ENCODE assay signal across 1 cellular context in the genomic region with DNA sequence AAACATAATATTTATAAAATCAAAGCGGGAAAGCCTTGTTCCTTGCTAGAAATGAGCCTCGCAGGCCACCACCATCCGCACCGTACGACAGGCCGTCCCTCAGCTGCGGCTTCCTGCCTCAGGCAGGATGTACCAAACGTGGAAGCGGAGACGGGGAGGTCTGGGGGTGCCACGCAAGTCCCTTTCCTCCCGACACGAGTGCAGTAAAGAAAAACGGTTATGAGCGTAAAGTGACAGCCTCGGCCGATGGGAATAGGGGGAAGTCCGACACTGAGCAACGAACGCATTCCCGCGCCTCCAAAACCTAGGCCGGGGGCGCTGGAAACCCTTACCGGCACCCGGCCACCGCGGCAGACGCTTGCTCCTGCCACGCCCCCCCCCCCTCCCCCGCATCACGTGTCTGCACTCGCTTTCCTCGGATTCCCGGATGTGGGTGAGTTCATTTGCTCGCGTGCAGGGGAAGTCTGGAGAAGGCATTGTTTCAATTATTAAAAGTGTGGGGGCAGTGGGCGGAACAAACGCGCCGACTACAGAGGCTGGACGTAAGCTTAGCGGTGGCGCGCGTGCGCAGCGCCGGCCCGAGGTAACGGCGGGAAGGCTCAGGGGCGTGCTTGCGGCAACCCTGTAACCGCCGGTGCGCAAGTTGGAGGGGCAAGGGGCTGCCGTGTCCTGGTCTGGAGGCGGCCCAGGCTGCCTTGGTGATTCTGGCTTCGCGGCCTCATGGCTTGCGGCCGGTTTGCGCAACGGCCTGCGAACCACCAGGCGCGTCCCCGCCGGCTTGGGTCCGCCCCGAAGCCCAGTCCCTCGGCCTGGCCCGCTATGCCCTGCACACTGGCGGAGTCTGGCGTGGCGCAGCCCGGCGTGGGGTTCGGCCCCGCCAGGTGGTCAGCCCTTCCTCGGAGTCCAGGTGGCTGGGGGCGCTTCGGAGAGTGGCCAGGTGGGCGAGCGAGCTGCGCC.
TF ChIP-seq lines count a peak whose summit lies in the region.

A gene with protein sequence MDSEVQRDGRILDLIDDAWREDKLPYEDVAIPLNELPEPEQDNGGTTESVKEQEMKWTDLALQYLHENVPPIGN (minus strand): TSS at position 366 of the 957 bp plus-strand sequence. CDS start 3,081 bp downstream, outside the sequence.
A gene (plus strand): TSS at position 438 of the 957 bp plus-strand sequence. CDS start 9,264 bp downstream, outside the sequence.

TF ChIP-seq in HepG2, 621 proteins besides CTCF, POLR2A, EP300 and RAD21 (continued from another document and continues in another):
- TF ChIP-seq, protein P1, sequence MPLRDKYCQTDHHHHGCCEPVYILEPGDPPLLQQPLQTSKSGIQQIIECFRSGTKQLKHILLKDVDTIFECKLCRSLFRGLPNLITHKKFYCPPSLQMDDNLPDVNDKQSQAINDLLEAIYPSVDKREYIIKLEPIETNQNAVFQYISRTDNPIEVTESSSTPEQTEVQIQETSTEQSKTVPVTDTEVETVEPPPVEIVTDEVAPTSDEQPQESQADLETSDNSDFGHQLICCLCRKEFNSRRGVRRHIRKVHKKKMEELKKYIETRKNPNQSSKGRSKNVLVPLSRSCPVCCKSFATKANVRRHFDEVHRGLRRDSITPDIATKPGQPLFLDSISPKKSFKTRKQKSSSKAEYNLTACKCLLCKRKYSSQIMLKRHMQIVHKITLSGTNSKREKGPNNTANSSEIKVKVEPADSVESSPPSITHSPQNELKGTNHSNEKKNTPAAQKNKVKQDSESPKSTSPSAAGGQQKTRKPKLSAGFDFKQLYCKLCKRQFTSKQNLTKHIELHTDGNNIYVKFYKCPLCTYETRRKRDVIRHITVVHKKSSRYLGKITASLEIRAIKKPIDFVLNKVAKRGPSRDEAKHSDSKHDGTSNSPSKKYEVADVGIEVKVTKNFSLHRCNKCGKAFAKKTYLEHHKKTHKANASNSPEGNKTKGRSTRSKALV (CRISPR knock-in tag; IDR thresholded peaks at IDR 0.05) = peak; percentile 13; the same call in 1 of the 2 replicates
- TF ChIP-seq, protein P2, sequence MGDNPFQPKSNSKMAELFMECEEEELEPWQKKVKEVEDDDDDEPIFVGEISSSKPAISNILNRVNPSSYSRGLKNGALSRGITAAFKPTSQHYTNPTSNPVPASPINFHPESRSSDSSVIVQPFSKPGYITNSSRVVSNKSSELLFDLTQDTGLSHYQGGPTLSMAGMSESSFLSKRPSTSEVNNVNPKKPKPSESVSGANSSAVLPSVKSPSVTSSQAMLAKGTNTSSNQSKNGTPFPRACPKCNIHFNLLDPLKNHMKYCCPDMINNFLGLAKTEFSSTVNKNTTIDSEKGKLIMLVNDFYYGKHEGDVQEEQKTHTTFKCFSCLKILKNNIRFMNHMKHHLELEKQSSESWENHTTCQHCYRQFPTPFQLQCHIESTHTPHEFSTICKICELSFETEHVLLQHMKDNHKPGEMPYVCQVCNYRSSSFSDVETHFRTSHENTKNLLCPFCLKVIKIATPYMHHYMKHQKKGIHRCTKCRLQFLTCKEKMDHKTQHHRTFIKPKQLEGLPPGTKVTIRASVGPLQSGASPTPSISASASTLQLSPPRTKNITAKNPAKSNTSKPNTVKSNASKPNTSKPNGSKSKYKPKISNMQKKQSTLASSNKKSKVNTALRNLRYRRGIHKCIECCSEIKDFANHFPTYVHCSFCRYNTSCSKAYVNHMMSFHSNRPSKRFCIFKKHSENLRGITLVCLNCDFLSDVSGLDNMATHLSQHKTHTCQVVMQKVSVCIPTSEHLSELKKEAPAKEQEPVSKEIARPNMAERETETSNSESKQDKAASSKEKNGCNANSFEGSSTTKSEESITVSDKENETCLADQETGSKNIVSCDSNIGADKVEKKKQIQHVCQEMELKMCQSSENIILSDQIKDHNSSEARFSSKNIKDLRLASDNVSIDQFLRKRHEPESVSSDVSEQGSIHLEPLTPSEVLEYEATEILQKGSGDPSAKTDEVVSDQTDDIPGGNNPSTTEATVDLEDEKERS (CRISPR knock-in tag; IDR thresholded peaks at IDR 0.05) = peak; percentile 62; the same call in 1 of the 2 replicates
- peak; percentile 66 for TF ChIP-seq IKZF4 (CRISPR knock-in tag; IDR thresholded peaks at IDR 0.05; ENCODE audit: borderline replicate concordance, low read depth, not compliant biosample characterization)
- 0 out of 2 replicates have a peak, but pooled peaks have one; percentile 26 for TF ChIP-seq ZNF83 (CRISPR knock-in tag; IDR thresholded peaks at IDR 0.05; ENCODE audit: borderline replicate concordance)
- no peak for TF ChIP-seq RFX5 (IDR thresholded peaks at IDR 0.05; ENCODE audit: low read depth, low read length)
- peak; percentile 80 for TF ChIP-seq RAD51 (IDR thresholded peaks at IDR 0.05; ENCODE audit: borderline replicate concordance)
- TF ChIP-seq ZNF230 (CRISPR knock-in tag; IDR thresholded peaks at IDR 0.05) = peak; percentile 92
- TF ChIP-seq GATA4 (IDR thresholded peaks at IDR 0.05; ENCODE audit: borderline replicate concordance, low read depth) = no peak
- no peak for TF ChIP-seq FLYWCH1 (CRISPR knock-in tag; IDR thresholded peaks at IDR 0.05)
- TF ChIP-seq THAP11 (CRISPR knock-in tag; IDR thresholded peaks at IDR 0.05) = peak; percentile 86
- peak; percentile 29; the same call in 1 of the 2 replicates for TF ChIP-seq NKX3-1 (CRISPR knock-in tag; IDR thresholded peaks at IDR 0.05)
- peak; percentile 83; the same call in 1 of the 2 replicates for TF ChIP-seq ZNF543 (CRISPR knock-in tag; IDR thresholded peaks at IDR 0.05)
- no peak for TF ChIP-seq LCORL (IDR thresholded peaks at IDR 0.05)
- TF ChIP-seq LCORL (CRISPR knock-in tag; IDR thresholded peaks at IDR 0.05) = peak; percentile 1; the same call in 1 of the 2 replicates
- TF ChIP-seq KLF6 (CRISPR knock-in tag; IDR thresholded peaks at IDR 0.05) = peak; percentile 68; the same call in 1 of the 2 replicates
- TF ChIP-seq ZNF431 (CRISPR knock-in tag; IDR thresholded peaks at IDR 0.05; ENCODE audit: borderline replicate concordance, low read depth) = peak; percentile 29; the same call in 1 of the 2 replicates
- TF ChIP-seq ASH2L (IDR thresholded peaks at IDR 0.05; ENCODE audit: insufficient read length, low read depth, low read length) = peak; percentile 93
- TF ChIP-seq, protein P3, sequence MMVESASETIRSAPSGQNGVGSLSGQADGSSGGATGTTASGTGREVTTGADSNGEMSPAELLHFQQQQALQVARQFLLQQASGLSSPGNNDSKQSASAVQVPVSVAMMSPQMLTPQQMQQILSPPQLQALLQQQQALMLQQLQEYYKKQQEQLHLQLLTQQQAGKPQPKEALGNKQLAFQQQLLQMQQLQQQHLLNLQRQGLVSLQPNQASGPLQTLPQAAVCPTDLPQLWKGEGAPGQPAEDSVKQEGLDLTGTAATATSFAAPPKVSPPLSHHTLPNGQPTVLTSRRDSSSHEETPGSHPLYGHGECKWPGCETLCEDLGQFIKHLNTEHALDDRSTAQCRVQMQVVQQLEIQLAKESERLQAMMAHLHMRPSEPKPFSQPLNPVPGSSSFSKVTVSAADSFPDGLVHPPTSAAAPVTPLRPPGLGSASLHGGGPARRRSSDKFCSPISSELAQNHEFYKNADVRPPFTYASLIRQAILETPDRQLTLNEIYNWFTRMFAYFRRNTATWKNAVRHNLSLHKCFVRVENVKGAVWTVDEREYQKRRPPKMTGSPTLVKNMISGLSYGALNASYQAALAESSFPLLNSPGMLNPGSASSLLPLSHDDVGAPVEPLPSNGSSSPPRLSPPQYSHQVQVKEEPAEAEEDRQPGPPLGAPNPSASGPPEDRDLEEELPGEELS (CRISPR knock-in tag; IDR thresholded peaks at IDR 0.05) = peak; percentile 58
- 0 out of 2 replicates have a peak, but pooled peaks have one; percentile 25 for TF ChIP-seq ZNF839 (CRISPR knock-in tag; IDR thresholded peaks at IDR 0.05; ENCODE audit: borderline replicate concordance)
- TF ChIP-seq, protein P4, sequence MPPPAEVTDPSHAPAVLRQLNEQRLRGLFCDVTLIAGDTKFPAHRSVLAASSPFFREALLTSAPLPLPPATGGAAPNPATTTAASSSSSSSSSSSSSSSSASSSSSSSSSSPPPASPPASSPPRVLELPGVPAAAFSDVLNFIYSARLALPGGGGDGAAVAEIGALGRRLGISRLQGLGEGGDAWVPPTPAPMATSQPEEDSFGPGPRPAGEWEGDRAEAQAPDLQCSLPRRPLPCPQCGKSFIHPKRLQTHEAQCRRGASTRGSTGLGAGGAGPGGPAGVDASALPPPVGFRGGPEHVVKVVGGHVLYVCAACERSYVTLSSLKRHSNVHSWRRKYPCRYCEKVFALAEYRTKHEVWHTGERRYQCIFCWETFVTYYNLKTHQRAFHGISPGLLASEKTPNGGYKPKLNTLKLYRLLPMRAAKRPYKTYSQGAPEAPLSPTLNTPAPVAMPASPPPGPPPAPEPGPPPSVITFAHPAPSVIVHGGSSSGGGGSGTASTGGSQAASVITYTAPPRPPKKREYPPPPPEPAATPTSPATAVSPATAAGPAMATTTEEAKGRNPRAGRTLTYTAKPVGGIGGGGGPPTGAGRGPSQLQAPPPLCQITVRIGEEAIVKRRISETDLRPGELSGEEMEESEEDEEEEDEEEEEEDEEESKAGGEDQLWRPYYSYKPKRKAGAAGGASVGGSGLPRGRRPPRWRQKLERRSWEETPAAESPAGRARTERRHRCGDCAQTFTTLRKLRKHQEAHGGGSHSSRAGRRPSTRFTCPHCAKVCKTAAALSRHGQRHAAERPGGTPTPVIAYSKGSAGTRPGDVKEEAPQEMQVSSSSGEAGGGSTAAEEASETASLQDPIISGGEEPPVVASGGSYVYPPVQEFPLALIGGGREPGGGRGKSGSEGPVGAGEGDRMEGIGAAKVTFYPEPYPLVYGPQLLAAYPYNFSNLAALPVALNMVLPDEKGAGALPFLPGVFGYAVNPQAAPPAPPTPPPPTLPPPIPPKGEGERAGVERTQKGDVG (CRISPR knock-in tag; IDR thresholded peaks at IDR 0.05; ENCODE audit: borderline replicate concordance) = peak; percentile 74
- TF ChIP-seq, protein P5, sequence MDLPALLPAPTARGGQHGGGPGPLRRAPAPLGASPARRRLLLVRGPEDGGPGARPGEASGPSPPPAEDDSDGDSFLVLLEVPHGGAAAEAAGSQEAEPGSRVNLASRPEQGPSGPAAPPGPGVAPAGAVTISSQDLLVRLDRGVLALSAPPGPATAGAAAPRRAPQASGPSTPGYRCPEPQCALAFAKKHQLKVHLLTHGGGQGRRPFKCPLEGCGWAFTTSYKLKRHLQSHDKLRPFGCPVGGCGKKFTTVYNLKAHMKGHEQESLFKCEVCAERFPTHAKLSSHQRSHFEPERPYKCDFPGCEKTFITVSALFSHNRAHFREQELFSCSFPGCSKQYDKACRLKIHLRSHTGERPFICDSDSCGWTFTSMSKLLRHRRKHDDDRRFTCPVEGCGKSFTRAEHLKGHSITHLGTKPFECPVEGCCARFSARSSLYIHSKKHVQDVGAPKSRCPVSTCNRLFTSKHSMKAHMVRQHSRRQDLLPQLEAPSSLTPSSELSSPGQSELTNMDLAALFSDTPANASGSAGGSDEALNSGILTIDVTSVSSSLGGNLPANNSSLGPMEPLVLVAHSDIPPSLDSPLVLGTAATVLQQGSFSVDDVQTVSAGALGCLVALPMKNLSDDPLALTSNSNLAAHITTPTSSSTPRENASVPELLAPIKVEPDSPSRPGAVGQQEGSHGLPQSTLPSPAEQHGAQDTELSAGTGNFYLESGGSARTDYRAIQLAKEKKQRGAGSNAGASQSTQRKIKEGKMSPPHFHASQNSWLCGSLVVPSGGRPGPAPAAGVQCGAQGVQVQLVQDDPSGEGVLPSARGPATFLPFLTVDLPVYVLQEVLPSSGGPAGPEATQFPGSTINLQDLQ (CRISPR knock-in tag; IDR thresholded peaks at IDR 0.05) = peak; percentile 40; the same call in 1 of the 2 replicates
- TF ChIP-seq, protein P6, sequence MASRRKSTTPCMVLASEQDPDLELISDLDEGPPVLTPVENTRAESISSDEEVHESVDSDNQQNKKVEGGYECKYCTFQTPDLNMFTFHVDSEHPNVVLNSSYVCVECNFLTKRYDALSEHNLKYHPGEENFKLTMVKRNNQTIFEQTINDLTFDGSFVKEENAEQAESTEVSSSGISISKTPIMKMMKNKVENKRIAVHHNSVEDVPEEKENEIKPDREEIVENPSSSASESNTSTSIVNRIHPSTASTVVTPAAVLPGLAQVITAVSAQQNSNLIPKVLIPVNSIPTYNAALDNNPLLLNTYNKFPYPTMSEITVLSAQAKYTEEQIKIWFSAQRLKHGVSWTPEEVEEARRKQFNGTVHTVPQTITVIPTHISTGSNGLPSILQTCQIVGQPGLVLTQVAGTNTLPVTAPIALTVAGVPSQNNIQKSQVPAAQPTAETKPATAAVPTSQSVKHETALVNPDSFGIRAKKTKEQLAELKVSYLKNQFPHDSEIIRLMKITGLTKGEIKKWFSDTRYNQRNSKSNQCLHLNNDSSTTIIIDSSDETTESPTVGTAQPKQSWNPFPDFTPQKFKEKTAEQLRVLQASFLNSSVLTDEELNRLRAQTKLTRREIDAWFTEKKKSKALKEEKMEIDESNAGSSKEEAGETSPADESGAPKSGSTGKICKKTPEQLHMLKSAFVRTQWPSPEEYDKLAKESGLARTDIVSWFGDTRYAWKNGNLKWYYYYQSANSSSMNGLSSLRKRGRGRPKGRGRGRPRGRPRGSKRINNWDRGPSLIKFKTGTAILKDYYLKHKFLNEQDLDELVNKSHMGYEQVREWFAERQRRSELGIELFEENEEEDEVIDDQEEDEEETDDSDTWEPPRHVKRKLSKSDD (CRISPR knock-in tag; IDR thresholded peaks at IDR 0.05; ENCODE audit: low read depth) = 0 out of 2 replicates have a peak, but pooled peaks have one; percentile 51
- TF ChIP-seq TARDBP (CRISPR knock-in tag; IDR thresholded peaks at IDR 0.05) = peak; percentile 36; the same call in 1 of the 2 replicates
- peak; percentile 94 for TF ChIP-seq ZNF564 (CRISPR knock-in tag; IDR thresholded peaks at IDR 0.05)
- no peak for TF ChIP-seq POLR2AphosphoS2 (IDR thresholded peaks at IDR 0.05; ENCODE audit: low read depth, low read length)
- peak; percentile 76 for TF ChIP-seq ZNF761 (CRISPR knock-in tag; conservative IDR thresholded peaks at IDR 0.05)
- no peak for TF ChIP-seq DPF2 (CRISPR knock-in tag; IDR thresholded peaks at IDR 0.05; ENCODE audit: borderline replicate concordance, low read depth)
- peak; percentile 66 for TF ChIP-seq CREM (IDR thresholded peaks at IDR 0.05)
- no peak for TF ChIP-seq CREM (CRISPR knock-in tag; IDR thresholded peaks at IDR 0.05)
- peak; percentile 93 for TF ChIP-seq PHF8 (CRISPR knock-in tag; IDR thresholded peaks at IDR 0.05)
- no peak for TF ChIP-seq JUND (CRISPR knock-in tag; IDR thresholded peaks at IDR 0.05)
- peak; percentile 69; the same call in 1 of the 2 replicates for TF ChIP-seq FOXC1 (CRISPR knock-in tag; IDR thresholded peaks at IDR 0.05; ENCODE audit: borderline replicate concordance)
- TF ChIP-seq POLR2AphosphoS5 (IDR thresholded peaks at IDR 0.05; ENCODE audit: low read depth, low read length) = peak; percentile 74
- TF ChIP-seq MIER3 (CRISPR knock-in tag; IDR thresholded peaks at IDR 0.05; ENCODE audit: borderline replicate concordance) = 0 out of 2 replicates have a peak, but pooled peaks have one; percentile 53
- TF ChIP-seq CREB1 (IDR thresholded peaks at IDR 0.05) = peak; percentile 54
- peak; percentile 63 for TF ChIP-seq CREB1 (CRISPR knock-in tag; IDR thresholded peaks at IDR 0.05)
- TF ChIP-seq, protein P7, sequence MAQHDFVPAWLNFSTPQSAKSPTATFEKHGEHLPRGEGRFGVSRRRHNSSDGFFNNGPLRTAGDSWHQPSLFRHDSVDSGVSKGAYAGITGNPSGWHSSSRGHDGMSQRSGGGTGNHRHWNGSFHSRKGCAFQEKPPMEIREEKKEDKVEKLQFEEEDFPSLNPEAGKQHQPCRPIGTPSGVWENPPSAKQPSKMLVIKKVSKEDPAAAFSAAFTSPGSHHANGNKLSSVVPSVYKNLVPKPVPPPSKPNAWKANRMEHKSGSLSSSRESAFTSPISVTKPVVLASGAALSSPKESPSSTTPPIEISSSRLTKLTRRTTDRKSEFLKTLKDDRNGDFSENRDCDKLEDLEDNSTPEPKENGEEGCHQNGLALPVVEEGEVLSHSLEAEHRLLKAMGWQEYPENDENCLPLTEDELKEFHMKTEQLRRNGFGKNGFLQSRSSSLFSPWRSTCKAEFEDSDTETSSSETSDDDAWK (CRISPR knock-in tag; IDR thresholded peaks at IDR 0.05) = no peak
- TF ChIP-seq IKZF1 (IDR thresholded peaks at IDR 0.05) = no peak
- TF ChIP-seq NFE2L1 (CRISPR knock-in tag; IDR thresholded peaks at IDR 0.05; ENCODE audit: borderline replicate concordance) = no peak
